Comparison of ENCODE assay signal across 7 cellular contexts in the genomic region with DNA sequence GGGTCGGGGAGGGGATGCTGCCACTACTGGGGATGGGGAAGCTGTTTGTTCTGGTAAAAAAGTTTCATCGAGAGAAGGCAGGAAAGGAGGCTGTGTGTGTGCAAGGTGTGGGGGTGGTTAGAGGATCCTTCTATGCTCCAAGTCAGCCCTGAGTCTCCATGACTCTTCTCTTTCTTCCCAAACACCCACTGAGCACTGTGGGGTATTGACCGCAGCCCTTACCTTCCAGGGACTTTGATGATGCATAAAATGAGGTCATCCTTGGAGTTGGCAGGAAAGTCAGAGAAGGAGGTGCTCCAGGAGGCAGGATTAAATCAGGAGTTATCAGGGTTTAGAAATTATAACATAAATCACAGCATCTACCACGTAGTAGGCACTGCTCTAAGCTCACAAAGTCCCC. TPM values are rescaled to one million over a fixed set of nuclear protein-coding genes. Genes with fewer than 3 reads are reported as not detected.
DNase-seq lines count a peak whose midpoint lies in the region; ATAC-seq, FAIRE-seq and TF ChIP-seq lines count a peak whose summit lies in the region.
"Not testable (repeated sequence)": the region's sequence is repeated elsewhere in the genome, so short reads cannot be mapped to it uniquely, and the experiment has no call there.

No MANE protein-coding gene starts in this region.

- not testable (repeated sequence) for H3K4me1 ChIP-seq in RWPE2 (ENCODE audit: insufficient read depth, poor library complexity, severe bottlenecking)

- in situ Hi-C loops in ACHN (cut with HindIII; ENCODE audit: low pct_ligation_motif_present, low pct_unique_long_range_greater_than_20kb, low sequenced_read_pairs): not testable (repeated sequence)

- DNase-seq in ACHN (peak; percentile 29), H54 (ENCODE audit: insufficient read length, low spot score) (peak; percentile 5), MG63 (peak; percentile 3), astrocyte of the hippocampus (ENCODE audit: low read depth, low spot score) (peak; percentile 5), choroid plexus epithelial cell (ENCODE audit: low read depth) (peak; percentile 1), iris pigment epithelial cell (ENCODE audit: low read depth) (peak; percentile 11)
- DNase-seq in RWPE2 (ENCODE audit: low spot score): not testable (repeated sequence)

- H3K27me3 ChIP-seq in MG63; RWPE2 (ENCODE audit: insufficient read depth, poor library complexity, severe bottlenecking): not testable (repeated sequence)

- H3K27ac ChIP-seq in RWPE2 (ENCODE audit: poor library complexity, severe bottlenecking): not testable (repeated sequence)

- TF ChIP-seq POLR2A in H54 (IDR thresholded peaks at IDR 0.05; ENCODE audit: low read depth, low read length): not testable (repeated sequence)

- peak; percentile 78 for ATAC-seq in RWPE2 (ENCODE audit: low read depth)

- H3K9me3 ChIP-seq in MG63; RWPE2 (ENCODE audit: severe bottlenecking): not testable (repeated sequence)

- not testable (repeated sequence) for H3K36me3 ChIP-seq in MG63; RWPE2 (ENCODE audit: low read depth)

- peak; percentile 99 for FAIRE-seq in H54 (lab: Jason Lieb, UNC)

- TF ChIP-seq CTCF in RWPE2 (IDR thresholded peaks at IDR 0.05; ENCODE audit: poor library complexity, severe bottlenecking); choroid plexus epithelial cell (conservative IDR thresholded peaks at IDR 0.05; ENCODE audit: low read depth, low read length): not testable (repeated sequence)

- H3K4me3 ChIP-seq in MG63; RWPE2 (ENCODE audit: severe bottlenecking); choroid plexus epithelial cell (ENCODE audit: low read depth, low read length): not testable (repeated sequence)

RNA-seq across cellular contexts. Expression of gene NAA30, which starts 57.9 kb away (rescaled TPM):
- total RNA-seq in MG63 (2014; rRNA removed; shearing (Covaris generic); ENCODE audit: low replicate concordance): 6.4 and 18.1 TPM in 2 replicates
